ENCODE assay signal across 1 cellular context in genomic region chr3:127629462-127630403, GRCh38.
A peak's percentile ranks its signal among the peaks of the same experiment; 100 is the strongest.
TF ChIP-seq lines count a peak whose summit lies in the region.

No MANE protein-coding gene starts in this region.

TF ChIP-seq in K562, 482 proteins besides CTCF, POLR2A, EP300 and RAD21 (continues in another document):
- TF ChIP-seq FOXK1 (CRISPR knock-in tag; IDR thresholded peaks at IDR 0.05; ENCODE audit: borderline replicate concordance) (0 out of 2 replicates have a peak, but pooled peaks have one; percentile 14), EGR1 (conservative IDR thresholded peaks at IDR 0.05) (0 out of 2 replicates have a peak, but pooled peaks have one; percentile 5), ZNF740 (CRISPR knock-in tag; IDR thresholded peaks at IDR 0.05) (peak; percentile 19; the same call in 1 of the 2 replicates), ZNF740 (tag; IDR thresholded peaks at IDR 0.05) (no peak), SPI1 (IDR thresholded peaks at IDR 0.05; ENCODE audit: borderline replicate concordance, low read depth, low read length) (peak; percentile 94), HMGXB4 (CRISPR knock-in tag; IDR thresholded peaks at IDR 0.05) (no peak), CTBP1 (IDR thresholded peaks at IDR 0.05; ENCODE audit: borderline replicate concordance) (peak; percentile 12; the same call in 1 of the 2 replicates), TEAD1 (CRISPR knock-in tag; IDR thresholded peaks at IDR 0.05) (peak in 1 of 2 experiments; percentile 30; a peak in 1 of 4 replicates), FOXP1 (CRISPR knock-in tag; IDR thresholded peaks at IDR 0.05) (peak; percentile 84; the same call in 1 of the 2 replicates), RBFOX2 (IDR thresholded peaks at IDR 0.05; ENCODE audit: low read depth, low read length) (peak; percentile 35; the same call in 1 of the 2 replicates), MYC (IDR thresholded peaks at IDR 0.05; ENCODE audit: low read depth, low read length) (0 out of 2 replicates have a peak, but pooled peaks have one; percentile 27), MYC (CRISPR knock-in tag; IDR thresholded peaks at IDR 0.05; ENCODE audit: borderline replicate concordance, low read depth) (no peak), XRCC4 (IDR thresholded peaks at IDR 0.05; ENCODE audit: extremely low read depth, insufficient read depth, insufficient read length) (no peak), REST (CRISPR knock-in tag; IDR thresholded peaks at IDR 0.05; ENCODE audit: low read depth) (peak; percentile 80; the same call in 1 of the 2 replicates), RBBP5 (IDR thresholded peaks at IDR 0.05; ENCODE audit: borderline replicate concordance, insufficient read depth, low read length, poor library complexity, severe bottlenecking) (peak; percentile 5), SAFB (IDR thresholded peaks at IDR 0.05; ENCODE audit: borderline replicate concordance, low read depth, low read length) (peak; percentile 68; the same call in 1 of the 2 replicates), ZNF592 (IDR thresholded peaks at IDR 0.05) (no peak), MTA3 (IDR thresholded peaks at IDR 0.05; ENCODE audit: borderline replicate concordance) (peak; percentile 30; the same call in 1 of the 2 replicates)
- TF ChIP-seq, protein P1, sequence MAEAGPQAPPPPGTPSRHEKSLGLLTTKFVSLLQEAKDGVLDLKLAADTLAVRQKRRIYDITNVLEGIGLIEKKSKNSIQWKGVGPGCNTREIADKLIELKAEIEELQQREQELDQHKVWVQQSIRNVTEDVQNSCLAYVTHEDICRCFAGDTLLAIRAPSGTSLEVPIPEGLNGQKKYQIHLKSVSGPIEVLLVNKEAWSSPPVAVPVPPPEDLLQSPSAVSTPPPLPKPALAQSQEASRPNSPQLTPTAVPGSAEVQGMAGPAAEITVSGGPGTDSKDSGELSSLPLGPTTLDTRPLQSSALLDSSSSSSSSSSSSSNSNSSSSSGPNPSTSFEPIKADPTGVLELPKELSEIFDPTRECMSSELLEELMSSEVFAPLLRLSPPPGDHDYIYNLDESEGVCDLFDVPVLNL (CRISPR knock-in tag; IDR thresholded peaks at IDR 0.05; ENCODE audit: low read depth) = no peak
- TF ChIP-seq, protein P2, sequence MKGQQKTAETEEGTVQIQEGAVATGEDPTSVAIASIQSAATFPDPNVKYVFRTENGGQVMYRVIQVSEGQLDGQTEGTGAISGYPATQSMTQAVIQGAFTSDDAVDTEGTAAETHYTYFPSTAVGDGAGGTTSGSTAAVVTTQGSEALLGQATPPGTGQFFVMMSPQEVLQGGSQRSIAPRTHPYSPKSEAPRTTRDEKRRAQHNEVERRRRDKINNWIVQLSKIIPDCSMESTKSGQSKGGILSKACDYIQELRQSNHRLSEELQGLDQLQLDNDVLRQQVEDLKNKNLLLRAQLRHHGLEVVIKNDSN (CRISPR knock-in tag; IDR thresholded peaks at IDR 0.05) = peak; percentile 33; the same call in 1 of the 2 replicates
- TF ChIP-seq, protein P3, sequence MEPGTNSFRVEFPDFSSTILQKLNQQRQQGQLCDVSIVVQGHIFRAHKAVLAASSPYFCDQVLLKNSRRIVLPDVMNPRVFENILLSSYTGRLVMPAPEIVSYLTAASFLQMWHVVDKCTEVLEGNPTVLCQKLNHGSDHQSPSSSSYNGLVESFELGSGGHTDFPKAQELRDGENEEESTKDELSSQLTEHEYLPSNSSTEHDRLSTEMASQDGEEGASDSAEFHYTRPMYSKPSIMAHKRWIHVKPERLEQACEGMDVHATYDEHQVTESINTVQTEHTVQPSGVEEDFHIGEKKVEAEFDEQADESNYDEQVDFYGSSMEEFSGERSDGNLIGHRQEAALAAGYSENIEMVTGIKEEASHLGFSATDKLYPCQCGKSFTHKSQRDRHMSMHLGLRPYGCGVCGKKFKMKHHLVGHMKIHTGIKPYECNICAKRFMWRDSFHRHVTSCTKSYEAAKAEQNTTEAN (CRISPR knock-in tag; IDR thresholded peaks at IDR 0.05) = peak; percentile 51; the same call in 1 of the 2 replicates
- TF ChIP-seq, protein P4, sequence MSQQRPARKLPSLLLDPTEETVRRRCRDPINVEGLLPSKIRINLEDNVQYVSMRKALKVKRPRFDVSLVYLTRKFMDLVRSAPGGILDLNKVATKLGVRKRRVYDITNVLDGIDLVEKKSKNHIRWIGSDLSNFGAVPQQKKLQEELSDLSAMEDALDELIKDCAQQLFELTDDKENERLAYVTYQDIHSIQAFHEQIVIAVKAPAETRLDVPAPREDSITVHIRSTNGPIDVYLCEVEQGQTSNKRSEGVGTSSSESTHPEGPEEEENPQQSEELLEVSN (IDR thresholded peaks at IDR 0.05; ENCODE audit: borderline replicate concordance in 1 of 2, extremely low read depth in 1 of 2, insufficient read depth in 1 of 2, insufficient read length in 1 of 2, low read depth in 1 of 2, low read length in 1 of 2, poor library complexity in 1 of 2, severe bottlenecking in 1 of 2) = peak; percentile 46 to 59
- TF ChIP-seq, protein P5, sequence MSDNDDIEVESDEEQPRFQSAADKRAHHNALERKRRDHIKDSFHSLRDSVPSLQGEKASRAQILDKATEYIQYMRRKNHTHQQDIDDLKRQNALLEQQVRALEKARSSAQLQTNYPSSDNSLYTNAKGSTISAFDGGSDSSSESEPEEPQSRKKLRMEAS (CRISPR knock-in tag; IDR thresholded peaks at IDR 0.05) = peak; percentile 81
